ENCODE assay signal across 31 cellular contexts in the genomic region with DNA sequence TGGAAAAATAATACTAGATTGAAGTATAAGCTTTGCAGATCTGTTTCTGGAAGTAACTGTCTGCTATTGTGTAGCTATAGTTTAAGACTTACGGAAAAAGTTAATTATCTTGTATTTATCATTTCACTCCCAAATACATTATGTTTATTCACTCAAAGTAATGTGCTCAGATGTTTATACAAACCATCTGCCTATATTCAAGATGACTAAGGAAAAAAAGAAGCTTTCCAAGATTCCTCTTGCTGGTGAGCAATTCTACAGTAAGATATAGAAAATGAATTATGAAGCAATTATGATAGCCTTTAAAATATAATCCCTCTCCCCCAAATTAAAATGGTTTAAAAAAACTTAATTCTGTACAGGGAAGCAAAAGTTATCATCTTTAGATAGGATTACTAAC.
"Had no signal": no experiment of that assay in that cellular context is flagged by ENCODE, and none has a peak within 500 bp of the region (broad histone marks: within the 10 kb centered on the region; RNA-seq: fewer than 3 reads in every experiment).

No MANE protein-coding gene starts in this region.

- DNase-seq: activated B cell treated with CpG ODN at 0.5 μM for 24 hours; activated CD4-positive, alpha-beta memory T cell treated with anti-CD3 and anti-CD28 coated beads for 36 hours; activated CD4-positive, alpha-beta T cell treated with anti-CD3 and anti-CD28 coated beads for 4 hours; activated CD4-positive, alpha-beta T cell treated with anti-CD3 and anti-CD28 coated beads, Interleukin-2, amount 10 ng/mL, durations not matched to agents 24 days and 14 days; activated CD4-positive, alpha-beta T cell treated with anti-CD3 and anti-CD28 coated beads, Interleukin-2, amount 50 U/mL, for 1 hour; activated CD4-positive, alpha-beta T cell treated with anti-CD3 and anti-CD28 coated beads, Interleukin-2, amount 50 U/mL, for 4 hours; activated CD4-positive, CD25-positive, alpha-beta regulatory T cell treated with anti-CD3 and anti-CD28 coated beads, Interleukin-2, amount 50 U/mL, for 72 hours; activated CD8-positive, alpha-beta memory T cell treated with anti-CD3 and anti-CD28 coated beads, Interleukin-2, amount 50 U/mL, for 4 hours; activated CD8-positive, alpha-beta T cell treated with anti-CD3 and anti-CD28 coated beads for 36 hours; activated effector memory CD4-positive, alpha-beta T cell treated with anti-CD3 and anti-CD28 coated beads, Interleukin-2, amount 50 U/mL, for 16 hours; activated gamma-delta T cell treated with Interleukin-2 at 50 U/mL for 16 hours; activated naive CD4-positive, alpha-beta T cell; activated naive CD4-positive, alpha-beta T cell treated with anti-CD3 and anti-CD28 coated beads for 36 hours; activated naive CD4-positive, alpha-beta T cell treated with anti-CD3 and anti-CD28 coated beads, Interleukin-2, amount 50 U/mL, for 16 hours; activated naive CD8-positive, alpha-beta T cell treated with anti-CD3 and anti-CD28 coated beads for 36 hours; activated T-cell treated with anti-CD3 and anti-CD28 coated beads for 4 hours; activated T-cell treated with anti-CD3 and anti-CD28 coated beads, Interleukin-2, amount 50 U/mL, for 1 hour; activated T-cell treated with anti-CD3 and anti-CD28 coated beads, Interleukin-2, amount 50 U/mL, for 4 hours; activated T-cell treated with anti-CD3 and anti-CD28 coated beads, Interleukin-2, amount 50 U/mL, for 72 hours; amniotic stem cell; aorta; body of pancreas; brain microvascular endothelial cell; central memory CD4-positive, alpha-beta T cell; T-helper 1 cell; T-helper 2 cell; T-helper 9 cell had no signal

- H3K27me3 ChIP-seq: body of pancreas, brain microvascular endothelial cell, breast epithelium had no signal

- H3K27ac ChIP-seq: body of pancreas, brain microvascular endothelial cell, breast epithelium, VCaP had no signal

- H3K9me3 ChIP-seq: body of pancreas, breast epithelium had no signal

- H3K36me3 ChIP-seq: brain microvascular endothelial cell had no signal

- ATAC-seq: activated CD8-positive, alpha-beta T cell treated with anti-CD3 and anti-CD28 coated beads for 36 hours; activated naive CD4-positive, alpha-beta T cell treated with anti-CD3 and anti-CD28 coated beads, Interleukin-2, amount 50 U/mL, for 72 hours; activated T-cell treated with anti-CD3 and anti-CD28 coated beads, Interleukin-2, amount 50 U/mL, for 4 hours; activated T-cell treated with anti-CD3 and anti-CD28 coated beads, Interleukin-2, amount 50 U/mL, for 72 hours; activated T-helper 17 cell treated with anti-CD3 and anti-CD28 coated beads, Interleukin-2, amount 50 U/mL, for 72 hours; body of pancreas had no signal

- H3K4me3 ChIP-seq: body of pancreas, breast epithelium had no signal

- H3K4me1 ChIP-seq: body of pancreas, breast epithelium had no signal
